In the genomic region with DNA sequence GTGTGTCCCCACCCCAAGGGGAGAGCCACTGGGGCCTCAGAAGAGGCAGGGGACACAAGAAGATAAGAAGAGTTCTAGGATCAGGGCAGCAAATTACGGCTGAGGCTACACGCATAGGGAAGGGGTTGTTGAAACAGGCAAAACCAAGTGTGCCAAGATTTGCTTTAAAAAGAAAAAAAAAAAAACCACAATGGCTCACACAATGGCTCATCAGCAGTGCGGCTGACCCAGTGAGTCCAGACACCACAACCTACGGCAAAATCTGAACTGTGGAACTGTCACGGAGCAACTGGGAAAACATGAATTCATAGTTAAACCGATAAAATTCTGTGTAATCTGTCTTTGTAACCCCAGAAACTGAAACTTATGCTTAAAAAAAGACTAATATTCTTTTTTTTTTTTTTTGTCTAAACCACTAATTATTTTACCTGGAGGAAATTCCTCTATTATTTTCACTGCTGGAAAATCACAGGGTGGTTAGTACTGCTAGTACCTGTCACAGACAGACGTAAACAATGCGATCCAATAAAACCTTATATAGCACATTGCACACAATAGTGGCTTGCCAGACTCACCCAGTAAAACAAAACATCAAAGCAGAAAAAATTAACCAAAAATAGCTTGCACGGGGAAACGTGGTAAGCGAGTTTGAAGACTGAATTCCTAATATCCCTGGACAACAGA, we compare ENCODE assay signal across 22 cellular contexts.
A peak's percentile ranks its signal among the peaks of the same experiment; 100 is the strongest.
DNase-seq lines count a peak whose midpoint lies in the region; ATAC-seq and TF ChIP-seq lines count a peak whose summit lies in the region.
"Had no signal": no experiment of that assay in that cellular context is flagged by ENCODE, and none has a peak within 500 bp of the region (broad histone marks: within the 10 kb centered on the region; RNA-seq: fewer than 3 reads in every experiment).

No MANE protein-coding gene starts in this region.

- H3K4me1 ChIP-seq in GM23248 (ENCODE audit: insufficient read depth): peaks cover 18% of the 10 kb centered on the region
- no peaks in the 10 kb centered on the region for H3K4me1 ChIP-seq in esophagus muscularis mucosa
- H3K4me1 ChIP-seq: ascending aorta, lower lobe of right lung, Peyer's patch had no signal

- peak overlapping the region; percentile 6 for H3K27ac Mint-ChIP-seq in osteocyte (ENCODE audit: unreplicated experiment)
- H3K27ac Mint-ChIP-seq: activated naive CD4-positive, alpha-beta T cell treated with anti-CD3 and anti-CD28 coated beads, Interleukin-2, amount 10 ng/mL, durations not matched to agents 7 days and 5 days; B cell; natural killer cell; T-cell had no signal

- intact Hi-C loops in esophagus muscularis mucosa (cut with DNase I): no loop called here

- H3K9me3 Mint-ChIP-seq in osteocyte (ENCODE audit: unreplicated experiment): peaks cover 6% of the 10 kb centered on the region
- H3K9me3 Mint-ChIP-seq: activated naive CD4-positive, alpha-beta T cell treated with anti-CD3 and anti-CD28 coated beads, Interleukin-2, amount 10 ng/mL, durations not matched to agents 7 days and 5 days; natural killer cell had no signal

- H3K9me3 ChIP-seq in GM23248 (ENCODE audit: low read depth) (no peaks in the 10 kb centered on the region), esophagus muscularis mucosa (no peaks in the 10 kb centered on the region)
- H3K9me3 ChIP-seq: ascending aorta, lower lobe of right lung, Peyer's patch had no signal

- no peak for TF ChIP-seq POLR2A in esophagus muscularis mucosa (IDR thresholded peaks at IDR 0.05; ENCODE audit: low read depth)

- H3F3A ChIP-seq in GM23248 (ENCODE audit: insufficient read depth): peaks cover 5% of the 10 kb centered on the region; the same call in 1 of the 2 replicates

- H3K9ac ChIP-seq in GM23248: no peak overlapping the region

- H3K27me3 Mint-ChIP-seq in osteocyte (ENCODE audit: unreplicated experiment): no peaks in the 10 kb centered on the region
- H3K27me3 Mint-ChIP-seq: activated naive CD4-positive, alpha-beta T cell treated with anti-CD3 and anti-CD28 coated beads, Interleukin-2, amount 10 ng/mL, durations not matched to agents 7 days and 5 days; B cell had no signal

- peak; percentile 60 for DNase-seq in GM23248
- DNase-seq in RPMI7951 (ENCODE audit: low read depth): peak; percentile 79
- DNase-seq in esophagus muscularis mucosa (ENCODE audit: extremely low spot score): peak; percentile 37
- DNase-seq in osteocyte (ENCODE audit: extremely low spot score, unreplicated experiment): no peak
- DNase-seq in GDM1 (lab: John Stamatoyannopoulos, UW): no peak
- no peak for DNase-seq in NCI-H1048 (lab: John Stamatoyannopoulos, UW)
- DNase-seq: activated CD4-positive, alpha-beta T cell treated with anti-CD3 and anti-CD28 coated beads, Interleukin-2, amount 50 U/mL, for 4 hours; activated naive CD4-positive, alpha-beta T cell treated with anti-CD3 and anti-CD28 coated beads, Interleukin-2, amount 10 ng/mL, durations not matched to agents 7 days and 5 days; cortex of kidney; lower lobe of right lung; natural killer cell; NCI-H146; Peyer's patch; posterior cingulate gyrus; stimulated activated CD4-positive, alpha-beta T cell treated with anti-CD3 and anti-CD28 coated beads, Interleukin-4, amount 100 ng/mL, for 4 hours; T-cell; WERI-Rb-1 had no signal

- H4K20me1 ChIP-seq in GM23248 (ENCODE audit: insufficient read depth): no peaks in the 10 kb centered on the region

- H3K4me2 ChIP-seq in GM23248 (ENCODE audit: unreplicated experiment): peak overlapping the region; percentile 26

- peak overlapping the region; percentile 7 for H3K4me3 Mint-ChIP-seq in osteocyte (ENCODE audit: unreplicated experiment)
- H3K4me3 Mint-ChIP-seq: activated naive CD4-positive, alpha-beta T cell treated with anti-CD3 and anti-CD28 coated beads, Interleukin-2, amount 10 ng/mL, durations not matched to agents 7 days and 5 days; B cell; natural killer cell; T-cell had no signal

- no peaks in the 10 kb centered on the region for H3K9me2 ChIP-seq in GM23248 (ENCODE audit: insufficient read depth)

- H3K27ac ChIP-seq in GM23248 (no peak overlapping the region), esophagus muscularis mucosa (replicated peaks in 1 of 4) (no peak overlapping the region)
- H3K27ac ChIP-seq: ascending aorta, lower lobe of right lung, Peyer's patch, skin epidermis, WERI-Rb-1 had no signal

- in situ Hi-C loops in GM23248 (cut with MboI): no loop called here

- TF ChIP-seq EP300 in esophagus muscularis mucosa (IDR thresholded peaks at IDR 0.05): no peak

- TF ChIP-seq CTCF in esophagus muscularis mucosa (IDR thresholded peaks at IDR 0.05): no peak
- no peak for TF ChIP-seq CTCF in osteocyte (IDR thresholded peaks at IDR 0.05)

- ATAC-seq in HG02763 (IDR thresholded peaks at IDR 0.05; ENCODE audit: unreplicated experiment): no peak
- no peak for ATAC-seq in SK-N-SH treated with all-trans-retinoic acid at 6 μM for 48 hours
- ATAC-seq: lower lobe of right lung, natural killer cell, T-cell had no signal

- no peaks in the 10 kb centered on the region for H3K79me2 ChIP-seq in GM23248 (ENCODE audit: insufficient read depth)

- H3K4me1 Mint-ChIP-seq in osteocyte (ENCODE audit: unreplicated experiment): peaks cover 11% of the 10 kb centered on the region
- H3K4me1 Mint-ChIP-seq: activated naive CD4-positive, alpha-beta T cell treated with anti-CD3 and anti-CD28 coated beads, Interleukin-2, amount 10 ng/mL, durations not matched to agents 7 days and 5 days; B cell; natural killer cell; T-cell had no signal

- no peaks in the 10 kb centered on the region for H3K36me3 ChIP-seq in GM23248 (ENCODE audit: low read depth)
- no peaks in the 10 kb centered on the region for H3K36me3 ChIP-seq in esophagus muscularis mucosa
- H3K36me3 ChIP-seq: ascending aorta, lower lobe of right lung, Peyer's patch, WERI-Rb-1 had no signal

- H3K27me3 ChIP-seq in GM23248 (replicated peaks; ENCODE audit: insufficient read depth) (peaks cover 7% of the 10 kb centered on the region), esophagus muscularis mucosa (no peaks in the 10 kb centered on the region)
- H3K27me3 ChIP-seq: ascending aorta, Peyer's patch had no signal

- H2AFZ ChIP-seq in GM23248: no peak overlapping the region

- WGBS in GM23248 (ENCODE audit: low coverage in 1 of 2, low lambda C conversion rate in 2 of 2, missing lambda C conversion rate in 2 of 2), 2 experiments: 44 to 50% methylated on average over 11 of the region's 11 CpGs
- WGBS in esophagus muscularis mucosa: 72% methylated on average over 11 of the region's 11 CpGs

- H3K4me3 ChIP-seq in GM23248 (0 out of 2 replicates have a peak overlapping the region, but pooled peaks have one; percentile 13), esophagus muscularis mucosa (no peak overlapping the region)
- H3K4me3 ChIP-seq: ascending aorta, lower lobe of right lung, Peyer's patch, skin epidermis had no signal

- H3K36me3 Mint-ChIP-seq in osteocyte (ENCODE audit: unreplicated experiment): no peaks in the 10 kb centered on the region
- H3K36me3 Mint-ChIP-seq: activated naive CD4-positive, alpha-beta T cell treated with anti-CD3 and anti-CD28 coated beads, Interleukin-2, amount 10 ng/mL, durations not matched to agents 7 days and 5 days; natural killer cell; T-cell had no signal

TF ChIP-seq in SK-N-SH treated with all-trans-retinoic acid at 6 μM for 48 hours, 23 proteins besides CTCF, POLR2A, EP300 and RAD21 (continues in another document):
- TF ChIP-seq ESRRG (CRISPR knock-in tag; IDR thresholded peaks at IDR 0.05) (no peak), TCF4 (CRISPR knock-in tag; IDR thresholded peaks at IDR 0.05; ENCODE audit: borderline replicate concordance) (no peak), ZFP30 (CRISPR knock-in tag; IDR thresholded peaks at IDR 0.05) (no peak), ZNF70 (CRISPR knock-in tag; IDR thresholded peaks at IDR 0.05) (no peak), ZFP3 (CRISPR knock-in tag; IDR thresholded peaks at IDR 0.05) (no peak), PATZ1 (CRISPR knock-in tag; IDR thresholded peaks at IDR 0.05; ENCODE audit: borderline replicate concordance) (no peak), CSDC2 (CRISPR knock-in tag; IDR thresholded peaks at IDR 0.05) (no peak), ZNF8 (CRISPR knock-in tag; IDR thresholded peaks at IDR 0.05) (no peak), PPARA (CRISPR knock-in tag; IDR thresholded peaks at IDR 0.05; ENCODE audit: borderline replicate concordance) (no peak), ZNF565 (CRISPR knock-in tag; conservative IDR thresholded peaks at IDR 0.05; ENCODE audit: low read depth) (no peak), TOX (CRISPR knock-in tag; IDR thresholded peaks at IDR 0.05; ENCODE audit: borderline replicate concordance) (no peak), GLIS3 (CRISPR knock-in tag; IDR thresholded peaks at IDR 0.05) (no peak), OSR1 (CRISPR knock-in tag; IDR thresholded peaks at IDR 0.05) (no peak)
- TF ChIP-seq, protein P1, sequence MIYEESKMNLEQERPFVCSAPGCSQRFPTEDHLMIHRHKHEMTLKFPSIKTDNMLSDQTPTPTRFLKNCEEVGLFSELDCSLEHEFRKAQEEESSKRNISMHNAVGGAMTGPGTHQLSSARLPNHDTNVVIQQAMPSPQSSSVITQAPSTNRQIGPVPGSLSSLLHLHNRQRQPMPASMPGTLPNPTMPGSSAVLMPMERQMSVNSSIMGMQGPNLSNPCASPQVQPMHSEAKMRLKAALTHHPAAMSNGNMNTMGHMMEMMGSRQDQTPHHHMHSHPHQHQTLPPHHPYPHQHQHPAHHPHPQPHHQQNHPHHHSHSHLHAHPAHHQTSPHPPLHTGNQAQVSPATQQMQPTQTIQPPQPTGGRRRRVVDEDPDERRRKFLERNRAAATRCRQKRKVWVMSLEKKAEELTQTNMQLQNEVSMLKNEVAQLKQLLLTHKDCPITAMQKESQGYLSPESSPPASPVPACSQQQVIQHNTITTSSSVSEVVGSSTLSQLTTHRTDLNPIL (CRISPR knock-in tag; IDR thresholded peaks at IDR 0.05; ENCODE audit: low read depth): no peak

Comparison
In these comparisons a context has a peak if more than half of its experiments do, and no peak if none do; other contexts are left out.
1. DNase-seq: peak in GM23248 (single experiment), RPMI7951 (single experiment) and esophagus muscularis mucosa (single experiment); none in osteocyte (single experiment), GDM1 (single experiment) and NCI-H1048 (single experiment).